Comparison of ENCODE assay signal across 8 cellular contexts in genomic region chr17:59668816-59669215, GRCh38. TPM values are rescaled to one million over a fixed set of nuclear protein-coding genes. Genes with fewer than 3 reads are reported as not detected.
DNase-seq lines count a peak whose midpoint lies in the region; ATAC-seq, FAIRE-seq and TF ChIP-seq lines count a peak whose summit lies in the region.

No MANE protein-coding gene starts in this region.

- H3K4me3 ChIP-seq in ascending aorta, result no peak overlapping the region

- DNase-seq in AG09319 (ENCODE audit: extremely low read depth, low read depth) (peak; percentile 81), HTR-8/SVneo (ENCODE audit: insufficient read length, low spot score) (peak; percentile 45), ascending aorta (ENCODE audit: low spot score in 2 of 2) (no peak), kidney tubule cell (ENCODE audit: low spot score) (peak; percentile 91), cortex of kidney (lab: John Stamatoyannopoulos, UW) (no peak)
- no peak for DNase-seq in stimulated activated naive CD4-positive, alpha-beta T cell treated with Interleukin-2 at 50 U/mL for 16 hours (lab: John Stamatoyannopoulos, UW)

- H3K9me3 ChIP-seq in ascending aorta, result no peaks in the 10 kb centered on the region

- peaks cover 41 to 55% of the 10 kb centered on the region in 2 donors for H3K36me3 ChIP-seq in ascending aorta

- no peaks in the 10 kb centered on the region for H3K27me3 ChIP-seq in ascending aorta

- FAIRE-seq in HTR-8/SVneo (lab: Jason Lieb, UNC), result no peak

- peaks cover 4 to 26% of the 10 kb centered on the region in 2 donors for H3K4me1 ChIP-seq in ascending aorta

- intact Hi-C loops in ascending aorta (cut with DNase I), result loop anchor here (2.0 kb wide), 1 partner anchor 50 kb away; the partner anchor contains the start of gene CLTC

- peak overlapping the region; percentile 73 for H3K27ac ChIP-seq in ascending aorta

- no peak for TF ChIP-seq CTCF in AG09319 (IDR thresholded peaks at IDR 0.05; ENCODE audit: low read depth, low read length)
- TF ChIP-seq CTCF in ascending aorta (IDR thresholded peaks at IDR 0.05), result no peak

- no peak for ATAC-seq in HG03571 (IDR thresholded peaks at IDR 0.05; ENCODE audit: unreplicated experiment)
- ATAC-seq in HG02571 (IDR thresholded peaks at IDR 0.05; ENCODE audit: unreplicated experiment), result no peak

RNA-seq across cellular contexts. Expression of gene PTRH2, which starts 38.4 kb away (rescaled TPM):
- total RNA-seq in ascending aorta, result 125 TPM

RNA-seq across cellular contexts. Expression of gene VMP1, which starts 38.6 kb away (rescaled TPM):
- 183 TPM for total RNA-seq in ascending aorta

RNA-seq across cellular contexts. Expression of gene CLTC, which starts 49.1 kb away (rescaled TPM):
- 88.7 TPM for total RNA-seq in ascending aorta

Comparison
In these comparisons a context has a peak if more than half of its experiments do, and no peak if none do; other contexts are left out.
1. DNase-seq: peak in AG09319 (single experiment), HTR-8/SVneo (single experiment) and kidney tubule cell (single experiment); none in ascending aorta (0 of 2), cortex of kidney (single experiment) and stimulated activated naive CD4-positive, alpha-beta T cell treated with Interleukin-2 at 50 U/mL for 16 hours (single experiment).